Comparison of ENCODE assay signal across 12 cellular contexts in the genomic region with DNA sequence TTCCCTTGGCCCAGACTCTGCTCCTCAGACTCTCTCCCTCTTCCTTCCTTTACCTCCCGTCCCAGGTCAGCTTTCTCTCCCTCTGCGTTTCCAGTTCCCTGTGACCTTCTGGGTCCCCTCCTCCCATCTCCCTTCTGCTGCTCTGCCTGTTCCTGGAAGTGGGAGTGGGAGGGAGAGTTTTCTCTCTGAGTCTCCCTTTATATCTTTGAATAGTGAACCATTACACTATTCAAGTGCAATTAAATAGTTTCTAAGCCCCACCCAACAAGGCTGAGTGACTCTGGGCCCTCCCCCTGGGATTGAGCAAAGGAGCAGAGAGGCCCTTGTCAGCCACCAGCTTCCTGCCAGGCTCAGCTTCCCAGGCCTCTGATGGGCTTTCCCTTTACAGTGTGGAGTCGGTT. TPM values are rescaled to one million over a fixed set of nuclear protein-coding genes. Genes with fewer than 3 reads are reported as not detected.
DNase-seq lines count a peak whose midpoint lies in the region; ATAC-seq and TF ChIP-seq lines count a peak whose summit lies in the region.
"Had no signal": no experiment of that assay in that cellular context is flagged by ENCODE, and none has a peak within 500 bp of the region (broad histone marks: within the 10 kb centered on the region; RNA-seq: fewer than 3 reads in every experiment).

No MANE protein-coding gene starts in this region.

- TF ChIP-seq CTCF in endothelial cell (IDR thresholded peaks at IDR 0.05; ENCODE audit: unreplicated experiment), result no peak

- ATAC-seq in left ventricle myocardium superior (peak; percentile 68), GM18873 (IDR thresholded peaks at IDR 0.05; ENCODE audit: low FRiP score, unreplicated experiment) (no peak)
- ATAC-seq in stimulated activated naive B cell treated with anti-CD40 and anti-IgM and Interleukin-4, amounts not matched to agents 10 μg/mL and 1 μg/mL and 100 μg/mL, for 72 hours (replicated peaks), result peak; percentile 28 to 38
- ATAC-seq: body of pancreas had no signal

- POLR2A ChIA-PET in activated CD4-positive, alpha-beta T cell treated with anti-CD3 and anti-CD28 coated beads, Interleukin-2, amount 10 ng/mL, durations not matched to agents 7 days and 5 days (lab: Charles Lee), result interaction anchor here (1.0 kb wide), 1 partner anchor 79 kb away, joined by 3 read pairs; no protein-coding TSS in a partner anchor

- peak overlapping the region; percentile 7 for H3K27ac Mint-ChIP-seq in activated CD4-positive, alpha-beta T cell treated with anti-CD3 and anti-CD28 coated beads, Interleukin-2, amount 10 ng/mL, durations not matched to agents 7 days and 5 days
- no peak overlapping the region for H3K27ac Mint-ChIP-seq in stimulated activated naive B cell treated with anti-CD40 and anti-IgM and Interleukin-4, amounts not matched to agents 10 μg/mL and 1 μg/mL and 100 μg/mL, for 72 hours
- H3K27ac Mint-ChIP-seq in endothelial cell (ENCODE audit: unreplicated experiment), result no peak overlapping the region

- DNase-seq in activated CD4-positive, alpha-beta T cell treated with anti-CD3 and anti-CD28 coated beads, Interleukin-2, amount 10 ng/mL, durations not matched to agents 7 days and 5 days, result no peak
- DNase-seq in activated CD4-positive, alpha-beta T cell treated with anti-CD3 and anti-CD28 coated beads for 4 hours, result no peak
- peak; percentile 66 for DNase-seq in NOMO-1 treated with DMSO at 0.1 percent for 48 hours (lab: John Stamatoyannopoulos, UW; ENCODE audit: unreplicated experiment)
- no peak for DNase-seq in left ventricle myocardium superior
- DNase-seq in stimulated activated naive B cell treated with anti-CD40 and anti-IgM and Interleukin-4, amounts not matched to agents 10 μg/mL and 1 μg/mL and 100 μg/mL, for 72 hours, result no peak
- DNase-seq in epidermal melanocyte (ENCODE audit: insufficient read length, low spot score), result no peak
- DNase-seq in endothelial cell (ENCODE audit: low spot score), result no peak
- DNase-seq: body of pancreas, NCI-H1436, SHP77, uterus had no signal

- H3K4me1 Mint-ChIP-seq in activated CD4-positive, alpha-beta T cell treated with anti-CD3 and anti-CD28 coated beads, Interleukin-2, amount 10 ng/mL, durations not matched to agents 7 days and 5 days, result peaks cover 18% of the 10 kb centered on the region
- H3K4me1 Mint-ChIP-seq in stimulated activated naive B cell treated with anti-CD40 and anti-IgM and Interleukin-4, amounts not matched to agents 10 μg/mL and 1 μg/mL and 100 μg/mL, for 72 hours, result peaks cover 11 to 19% of the 10 kb centered on the region in 2 donors
- H3K4me1 Mint-ChIP-seq in endothelial cell (ENCODE audit: unreplicated experiment), result peaks cover 11% of the 10 kb centered on the region

- no peaks in the 10 kb centered on the region for H3K27me3 Mint-ChIP-seq in activated CD4-positive, alpha-beta T cell treated with anti-CD3 and anti-CD28 coated beads, Interleukin-2, amount 10 ng/mL, durations not matched to agents 7 days and 5 days
- no peaks in the 10 kb centered on the region for H3K27me3 Mint-ChIP-seq in stimulated activated naive B cell treated with anti-CD40 and anti-IgM and Interleukin-4, amounts not matched to agents 10 μg/mL and 1 μg/mL and 100 μg/mL, for 72 hours
- H3K27me3 Mint-ChIP-seq in endothelial cell (ENCODE audit: unreplicated experiment), result peaks cover 1% of the 10 kb centered on the region

- CTCF ChIA-PET in activated CD4-positive, alpha-beta T cell treated with anti-CD3 and anti-CD28 coated beads, Interleukin-2, amount 10 ng/mL, durations not matched to agents 7 days and 5 days (lab: Charles Lee), result interaction anchor here (1.3 to 1.6 kb wide), 2 partner anchors 13 to 25 kb away, joined by 3 to 5 read pairs; no protein-coding TSS in a partner anchor

- no peak overlapping the region for H3K4me3 Mint-ChIP-seq in activated CD4-positive, alpha-beta T cell treated with anti-CD3 and anti-CD28 coated beads, Interleukin-2, amount 10 ng/mL, durations not matched to agents 7 days and 5 days
- no peak overlapping the region for H3K4me3 Mint-ChIP-seq in stimulated activated naive B cell treated with anti-CD40 and anti-IgM and Interleukin-4, amounts not matched to agents 10 μg/mL and 1 μg/mL and 100 μg/mL, for 72 hours
- H3K4me3 Mint-ChIP-seq in endothelial cell (ENCODE audit: unreplicated experiment), result no peak overlapping the region

- intact Hi-C loops in left ventricle myocardium superior (cut with micrococcal nuclease), result no loop called here

- no peaks in the 10 kb centered on the region for H3K36me3 Mint-ChIP-seq in activated CD4-positive, alpha-beta T cell treated with anti-CD3 and anti-CD28 coated beads, Interleukin-2, amount 10 ng/mL, durations not matched to agents 7 days and 5 days (ENCODE audit: low read depth)
- H3K36me3 Mint-ChIP-seq in stimulated activated naive B cell treated with anti-CD40 and anti-IgM and Interleukin-4, amounts not matched to agents 10 μg/mL and 1 μg/mL and 100 μg/mL, for 72 hours, result no peaks in the 10 kb centered on the region
- H3K36me3 Mint-ChIP-seq in endothelial cell (ENCODE audit: low read depth, unreplicated experiment), result no peaks in the 10 kb centered on the region

- no peaks in the 10 kb centered on the region for H3K9me3 Mint-ChIP-seq in activated CD4-positive, alpha-beta T cell treated with anti-CD3 and anti-CD28 coated beads, Interleukin-2, amount 10 ng/mL, durations not matched to agents 7 days and 5 days
- H3K9me3 Mint-ChIP-seq in stimulated activated naive B cell treated with anti-CD40 and anti-IgM and Interleukin-4, amounts not matched to agents 10 μg/mL and 1 μg/mL and 100 μg/mL, for 72 hours, result no peaks in the 10 kb centered on the region
- H3K9me3 Mint-ChIP-seq in endothelial cell (ENCODE audit: unreplicated experiment), result no peaks in the 10 kb centered on the region

RNA-seq across cellular contexts. Expression of a gene that starts 34.8 kb away (rescaled TPM):
- total RNA-seq in activated CD4-positive, alpha-beta T cell treated with anti-CD3 and anti-CD28 coated beads, Interleukin-2, amount 10 ng/mL, durations not matched to agents 7 days and 5 days, result under 1 TPM; 0.64 to 0.85 TPM
- total RNA-seq in left ventricle myocardium superior (29.5 TPM), endothelial cell (ENCODE audit: unreplicated experiment) (3.0 TPM)
